ENCODE assay signal across 23 cellular contexts in genomic region chr3:47007482-47008257, GRCh38. TPM values are rescaled to one million over a fixed set of nuclear protein-coding genes. Genes with fewer than 3 reads are reported as not detected.
DNase-seq lines count a peak whose midpoint lies in the region; ATAC-seq, FAIRE-seq and TF ChIP-seq lines count a peak whose summit lies in the region.
"Had no signal": no experiment of that assay in that cellular context is flagged by ENCODE, and none has a peak within 500 bp of the region (broad histone marks: within the 10 kb centered on the region; RNA-seq: fewer than 3 reads in every experiment).

No MANE protein-coding gene starts in this region.

- H3K27me3 ChIP-seq in Peyer's patch (no peaks in the 10 kb centered on the region), HepG2 (ENCODE audit: control insufficient read depth in 1 of 2, insufficient read depth in 2 of 2, low read length in 2 of 2) (no peaks in the 10 kb centered on the region)
- no peaks in the 10 kb centered on the region for H3K27me3 ChIP-seq in naive thymus-derived CD4-positive, alpha-beta T cell (ENCODE audit: control insufficient read depth in 2 of 2, insufficient read depth in 2 of 2, low read length in 2 of 2)
- H3K27me3 ChIP-seq: tibial artery had no signal

- H3K9me3 Mint-ChIP-seq in activated naive CD8-positive, alpha-beta T cell treated with anti-CD3 and anti-CD28 coated beads, Interleukin-2, amount 10 ng/mL, durations not matched to agents 7 days and 5 days: no peaks in the 10 kb centered on the region
- no peaks in the 10 kb centered on the region for H3K9me3 Mint-ChIP-seq in activated naive CD8-positive, alpha-beta T cell treated with anti-CD3 and anti-CD28 coated beads, Interleukin-2, amount 50 U/mL, for 24 hours
- peaks cover 0 to 1% (median 0%) of the 10 kb centered on the region in 11 donors for H3K9me3 Mint-ChIP-seq in naive thymus-derived CD4-positive, alpha-beta T cell
- H3K9me3 Mint-ChIP-seq: activated CD8-positive, alpha-beta T cell treated with anti-CD3 and anti-CD28 coated beads for 36 hours; CD8-positive, alpha-beta memory T cell; effector memory CD8-positive, alpha-beta T cell; naive B cell; stimulated activated naive B cell treated with anti-CD40 and anti-IgM and Interleukin-4, amounts not matched to agents 10 μg/mL and 1 μg/mL and 100 μg/mL, for 72 hours had no signal

- TF ChIP-seq CTCF in Peyer's patch (IDR thresholded peaks at IDR 0.05) (no peak), HepG2 (CRISPR knock-in tag; IDR thresholded peaks at IDR 0.05) (no peak)

- CTCF ChIA-PET in HepG2 (lab: Yijun Ruan, JAX; ENCODE audit: low intra/inter-chr PET ratio, low total read pairs): no interaction called here
- CTCF ChIA-PET in naive thymus-derived CD4-positive, alpha-beta T cell (lab: Charles Lee): no interaction called here

- in situ Hi-C loops in HepG2 (cut with HindIII; ENCODE audit: extremely low pct_ligation_motif_present, low pct_unique_long_range_greater_than_20kb): no loop called here

- H3K9ac ChIP-seq in HepG2 (ENCODE audit: insufficient read depth, low read depth, low read length): no peak overlapping the region

- no peak for TF ChIP-seq POLR2A in Peyer's patch (IDR thresholded peaks at IDR 0.05)
- no peak for TF ChIP-seq POLR2A in HepG2 (IDR thresholded peaks at IDR 0.05; ENCODE audit: insufficient read depth in 1 of 2, low read depth in 2 of 2, low read length in 2 of 2)

- no peak for FAIRE-seq in HepG2 (lab: Jason Lieb, UNC)

- WGBS in HepG2 (ENCODE audit: low lambda C conversion rate): 100% methylated on average over 7 of the region's 16 CpGs

- no TSS peak for BruUV-seq in HepG2 (replicated peaks; lab: Mats Ljungman, UMichigan)

- peaks cover 12% of the 10 kb centered on the region for H3K4me1 Mint-ChIP-seq in activated naive CD8-positive, alpha-beta T cell treated with anti-CD3 and anti-CD28 coated beads, Interleukin-2, amount 10 ng/mL, durations not matched to agents 7 days and 5 days
- H3K4me1 Mint-ChIP-seq in activated naive CD8-positive, alpha-beta T cell treated with anti-CD3 and anti-CD28 coated beads, Interleukin-2, amount 50 U/mL, for 24 hours: peaks cover 12% of the 10 kb centered on the region
- H3K4me1 Mint-ChIP-seq in naive thymus-derived CD4-positive, alpha-beta T cell: peaks cover 5 to 17% (median 7%) of the 10 kb centered on the region in 7 donors

- peaks cover 7% of the 10 kb centered on the region for H3K36me3 Mint-ChIP-seq in activated naive CD8-positive, alpha-beta T cell treated with anti-CD3 and anti-CD28 coated beads, Interleukin-2, amount 10 ng/mL, durations not matched to agents 7 days and 5 days
- peaks cover 14% of the 10 kb centered on the region for H3K36me3 Mint-ChIP-seq in activated naive CD8-positive, alpha-beta T cell treated with anti-CD3 and anti-CD28 coated beads, Interleukin-2, amount 50 U/mL, for 24 hours (ENCODE audit: low read depth)
- peaks cover 0 to 11% (median 10%) of the 10 kb centered on the region in 5 donors for H3K36me3 Mint-ChIP-seq in naive thymus-derived CD4-positive, alpha-beta T cell
- H3K36me3 Mint-ChIP-seq: naive B cell had no signal

- H3K4me1 ChIP-seq in Peyer's patch (peaks cover 0 to 8% (median 3%) of the 10 kb centered on the region in 4 donors), HepG2 (ENCODE audit: insufficient read depth, low read length) (no peaks in the 10 kb centered on the region)
- no peaks in the 10 kb centered on the region for H3K4me1 ChIP-seq in naive thymus-derived CD4-positive, alpha-beta T cell (ENCODE audit: control insufficient read depth in 2 of 2, insufficient read depth in 2 of 2, low read length in 2 of 2)
- H3K4me1 ChIP-seq: prostate gland had no signal

- no peak for ATAC-seq in activated naive CD8-positive, alpha-beta T cell treated with anti-CD3 and anti-CD28 coated beads, Interleukin-2, amount 10 ng/mL, durations not matched to agents 7 days and 5 days (ENCODE audit: low read depth)
- ATAC-seq in activated naive CD8-positive, alpha-beta T cell treated with anti-CD3 and anti-CD28 coated beads, Interleukin-2, amount 50 U/mL, for 24 hours: no peak
- ATAC-seq in HepG2: no peak
- no peak for ATAC-seq in naive thymus-derived CD4-positive, alpha-beta T cell
- ATAC-seq: activated CD8-positive, alpha-beta T cell treated with anti-CD3 and anti-CD28 coated beads for 36 hours; effector memory CD8-positive, alpha-beta T cell; stimulated activated naive B cell treated with anti-CD40 and anti-IgM and Interleukin-4, amounts not matched to agents 10 μg/mL and 1 μg/mL and 100 μg/mL, for 72 hours had no signal

- TF ChIP-seq RAD21 in HepG2 (CRISPR knock-in tag; IDR thresholded peaks at IDR 0.05): no peak

- no peaks in the 10 kb centered on the region for H3K9me3 ChIP-seq in Peyer's patch
- H3K9me3 ChIP-seq in HepG2 (ENCODE audit: low read length): no peaks in the 10 kb centered on the region
- H3K9me3 ChIP-seq in naive thymus-derived CD4-positive, alpha-beta T cell (ENCODE audit: control insufficient read depth in 2 of 3, low read length in 3 of 3): no peaks in the 10 kb centered on the region
- H3K9me3 ChIP-seq: prostate gland, tibial artery had no signal

- H3K36me3 ChIP-seq in Peyer's patch (peaks cover 0 to 50% (median 0%) of the 10 kb centered on the region in 3 donors), HepG2 (replicated peaks in 1 of 2; ENCODE audit: control insufficient read depth in 1 of 2, insufficient read depth in 2 of 2, low read length in 2 of 2) (peaks cover 5 to 25% of the 10 kb centered on the region in 2 experiments)
- H3K36me3 ChIP-seq in naive thymus-derived CD4-positive, alpha-beta T cell (ENCODE audit: control insufficient read depth in 2 of 3, insufficient read depth in 3 of 3, low read length in 3 of 3): peaks cover 0 to 50% (median 33%) of the 10 kb centered on the region in 3 experiments

- H3K4me2 ChIP-seq in HepG2 (ENCODE audit: low read depth, low read length): no peak overlapping the region

- no peak overlapping the region for H3K4me3 Mint-ChIP-seq in activated naive CD8-positive, alpha-beta T cell treated with anti-CD3 and anti-CD28 coated beads, Interleukin-2, amount 10 ng/mL, durations not matched to agents 7 days and 5 days
- H3K4me3 Mint-ChIP-seq in activated naive CD8-positive, alpha-beta T cell treated with anti-CD3 and anti-CD28 coated beads, Interleukin-2, amount 50 U/mL, for 24 hours: no peak overlapping the region
- peak overlapping the region in 2 of 10 donors; percentile 16 to 74 for H3K4me3 Mint-ChIP-seq in naive thymus-derived CD4-positive, alpha-beta T cell
- H3K4me3 Mint-ChIP-seq: effector memory CD8-positive, alpha-beta T cell; stimulated activated naive B cell treated with anti-CD40 and anti-IgM and Interleukin-4, amounts not matched to agents 10 μg/mL and 1 μg/mL and 100 μg/mL, for 72 hours had no signal

- TF ChIP-seq EP300 in HepG2 (IDR thresholded peaks at IDR 0.05; ENCODE audit: low read depth in 2 of 2, low read length in 2 of 2): no peak
- TF ChIP-seq EP300 in HepG2 (CRISPR knock-in tag; IDR thresholded peaks at IDR 0.05; ENCODE audit: borderline replicate concordance): no peak

- H2AFZ ChIP-seq in HepG2 (ENCODE audit: low read length): no peak overlapping the region

- no peak overlapping the region for H3K4me3 ChIP-seq in Peyer's patch
- no peak overlapping the region for H3K4me3 ChIP-seq in HepG2 (replicated peaks in 1 of 3; ENCODE audit: insufficient read depth in 1 of 3, low read depth in 2 of 3, low read length in 3 of 3)
- no peak overlapping the region for H3K4me3 ChIP-seq in naive thymus-derived CD4-positive, alpha-beta T cell (ENCODE audit: low read length)
- H3K4me3 ChIP-seq: lung, prostate gland, tibial artery had no signal

- intact Hi-C loops in HepG2 (cut with micrococcal nuclease; ENCODE audit: unreplicated experiment): no loop called here
- intact Hi-C loops in naive thymus-derived CD4-positive, alpha-beta T cell (cut with micrococcal nuclease): no loop called here

- H3K27ac Mint-ChIP-seq in activated naive CD8-positive, alpha-beta T cell treated with anti-CD3 and anti-CD28 coated beads, Interleukin-2, amount 10 ng/mL, durations not matched to agents 7 days and 5 days: no peak overlapping the region
- no peak overlapping the region for H3K27ac Mint-ChIP-seq in activated naive CD8-positive, alpha-beta T cell treated with anti-CD3 and anti-CD28 coated beads, Interleukin-2, amount 50 U/mL, for 24 hours
- H3K27ac Mint-ChIP-seq in naive thymus-derived CD4-positive, alpha-beta T cell: peak overlapping the region in 2 of 9 donors; percentile 15 to 17

- no peaks in the 10 kb centered on the region for H4K20me1 ChIP-seq in HepG2 (ENCODE audit: insufficient read depth, low read length)

- H3K27me3 Mint-ChIP-seq in activated naive CD8-positive, alpha-beta T cell treated with anti-CD3 and anti-CD28 coated beads, Interleukin-2, amount 10 ng/mL, durations not matched to agents 7 days and 5 days: no peaks in the 10 kb centered on the region
- H3K27me3 Mint-ChIP-seq in activated naive CD8-positive, alpha-beta T cell treated with anti-CD3 and anti-CD28 coated beads, Interleukin-2, amount 50 U/mL, for 24 hours: no peaks in the 10 kb centered on the region
- H3K27me3 Mint-ChIP-seq in naive thymus-derived CD4-positive, alpha-beta T cell: no peaks in the 10 kb centered on the region
- H3K27me3 Mint-ChIP-seq: activated CD8-positive, alpha-beta T cell treated with anti-CD3 and anti-CD28 coated beads for 36 hours; CD8-positive, alpha-beta memory T cell; effector memory CD8-positive, alpha-beta T cell; naive B cell; stimulated activated naive B cell treated with anti-CD40 and anti-IgM and Interleukin-4, amounts not matched to agents 10 μg/mL and 1 μg/mL and 100 μg/mL, for 72 hours had no signal

- peak; percentile 34 for DNase-seq in activated naive CD8-positive, alpha-beta T cell treated with anti-CD3 and anti-CD28 coated beads, Interleukin-2, amount 10 ng/mL, durations not matched to agents 7 days and 5 days
- no peak for DNase-seq in activated naive CD8-positive, alpha-beta T cell treated with anti-CD3 and anti-CD28 coated beads, Interleukin-2, amount 50 U/mL, for 24 hours
- DNase-seq in Peyer's patch (peak in 2 of 3 donors; percentile 43 to 44), HepG2 (ENCODE audit: low spot score) (no peak), ureter (ENCODE audit: low spot score) (peak; percentile 40), NCI-H2227 treated with DMSO at 0.1 percent for 48 hours (lab: John Stamatoyannopoulos, UW) (no peak), SHP77 (lab: John Stamatoyannopoulos, UW) (no peak)
- DNase-seq in naive thymus-derived CD4-positive, alpha-beta T cell: no peak
- DNase-seq: activated CD8-positive, alpha-beta T cell treated with anti-CD3 and anti-CD28 coated beads for 36 hours; activated T-cell treated with anti-CD3 and anti-CD28 coated beads, Interleukin-2, amount 50 U/mL, for 48 hours; caudate nucleus; DMS79 treated with DMSO at 0.1 percent for 48 hours; effector memory CD8-positive, alpha-beta T cell; GOT3; naive B cell; NCI-H2029; stimulated activated CD4-positive, alpha-beta T cell treated with anti-CD3 and anti-CD28 coated beads, Interleukin-12 subunit alpha, Interleukin-12 subunit beta, amount 100 ng/mL, for 4 hours; T-helper 1 cell had no signal

- POLR2A ChIA-PET in activated naive CD8-positive, alpha-beta T cell treated with anti-CD3 and anti-CD28 coated beads, Interleukin-2, amount 10 ng/mL, durations not matched to agents 7 days and 5 days (lab: Charles Lee): interaction anchor here (0.8 to 2.9 kb wide), 2 partner anchors 20 to 28 kb away, joined by 3 to 11 read pairs; partner anchors contain the start of gene NBEAL2
- POLR2A ChIA-PET in HepG2 (lab: Yijun Ruan, JAX): no interaction called here
- POLR2A ChIA-PET in naive thymus-derived CD4-positive, alpha-beta T cell (lab: Charles Lee): interaction anchor here (0.6 to 1.6 kb wide), 4 partner anchors 21 to 35 kb away, joined by 3 to 8 read pairs (median 4); partner anchors contain the start of gene NBEAL2

- H3K79me2 ChIP-seq in HepG2 (ENCODE audit: insufficient read depth, low read length): no peaks in the 10 kb centered on the region

- H3K27ac ChIP-seq in Peyer's patch: no peak overlapping the region
- no peak overlapping the region for H3K27ac ChIP-seq in HepG2 (ENCODE audit: extremely low read length, insufficient read depth, low read length)
- H3K27ac ChIP-seq in naive thymus-derived CD4-positive, alpha-beta T cell (ENCODE audit: low read depth, low read length): no peak overlapping the region
- H3K27ac ChIP-seq: prostate gland had no signal

RNA-seq across cellular contexts. Expression of gene NBEAL2, which starts 28.2 kb away (rescaled TPM):
- 100 to 1,000 TPM; 165 to 178 TPM for total RNA-seq in activated naive CD8-positive, alpha-beta T cell treated with anti-CD3 and anti-CD28 coated beads, Interleukin-2, amount 10 ng/mL, durations not matched to agents 7 days and 5 days
- total RNA-seq in Peyer's patch: 100 to 1,000 TPM; 111 to 304 (median 229) TPM
- total RNA-seq in HepG2 (2016; rRNA removed; fragmentation: Illumina TruSeq; extraction: Trizol): 6.0 and 9.7 TPM in 2 replicates
- total RNA-seq in HepG2 (2016; cell fraction: cytosol; rRNA removed; fragmentation: Illumina TruSeq; extraction: Trizol; ENCODE audit: low read depth): 1.8 and 2.7 TPM in 2 replicates
- 6.0 and 8.3 TPM in 2 replicates for total RNA-seq in HepG2 (2016; cell fraction: insoluble cytoplasmic fraction; rRNA removed; fragmentation: Illumina TruSeq; extraction: Trizol)
- total RNA-seq in HepG2 (2016; cell fraction: membrane; rRNA removed; fragmentation: Illumina TruSeq; extraction: Trizol): 4.1 and 4.3 TPM in 2 replicates
- 14.8 and 19.9 TPM in 2 replicates for total RNA-seq in HepG2 (2016; cell fraction: nucleus; rRNA removed; fragmentation: Illumina TruSeq; extraction: Trizol)
- polyA plus RNA-seq in HepG2 (2011; rRNA removed): 12.4 and 15.8 TPM in 2 replicates
- 3.6 and 4.9 TPM in 2 replicates for polyA plus RNA-seq in HepG2 (2011; cell fraction: cytosol; rRNA removed)
- 222 and 246 TPM in 2 replicates for polyA plus RNA-seq in HepG2 (2011; cell fraction: nucleus; rRNA removed)
- 7.9 and 16.7 TPM in 2 replicates for polyA plus RNA-seq in HepG2 (2012)
- polyA plus RNA-seq in HepG2 (2016; cell fraction: cytosol; fragmentation: Illumina TruSeq; extraction: Trizol; ENCODE audit: low read depth): 0.67 and 0.80 TPM in 2 replicates
- polyA plus RNA-seq in HepG2 (2016; cell fraction: insoluble cytoplasmic fraction; fragmentation: Illumina TruSeq; extraction: Trizol; ENCODE audit: low read depth): 6.4 and 7.7 TPM in 2 replicates
- 1.5 and 1.8 TPM in 2 replicates for polyA plus RNA-seq in HepG2 (2016; cell fraction: membrane; fragmentation: Illumina TruSeq; extraction: Trizol; ENCODE audit: low read depth)
- polyA plus RNA-seq in HepG2 (2016; cell fraction: nucleus; fragmentation: Illumina TruSeq; extraction: Trizol; ENCODE audit: insufficient read depth, low read depth): 69.9 and 76.5 TPM in 2 replicates
- 8.9 and 19.6 TPM in 2 replicates for polyA minus RNA-seq in HepG2 (2011; rRNA and poly(A)+ RNA removed; ENCODE audit: low replicate concordance)
- polyA minus RNA-seq in HepG2 (2011; cell fraction: cytosol; rRNA and poly(A)+ RNA removed): 2.9 and 3.9 TPM in 2 replicates
- polyA minus RNA-seq in HepG2 (2011; cell fraction: nucleus; rRNA and poly(A)+ RNA removed): 18.7 and 21.3 TPM in 2 replicates
- total RNA-seq in ureter: 122 TPM
- 100 to 1,000 TPM in 2 of 5 experiments, 10 to 100 TPM in 3; 48.8 to 289 (median 94.0) TPM for total RNA-seq in naive thymus-derived CD4-positive, alpha-beta T cell
- 1 to 10 TPM; 1.7 to 4.9 TPM for polyA plus RNA-seq in naive thymus-derived CD4-positive, alpha-beta T cell

RNA-seq across cellular contexts. Expression of gene CCDC12, which starts 31.1 kb away (rescaled TPM):
- 10 to 100 TPM; 58.6 to 60.0 TPM for total RNA-seq in activated naive CD8-positive, alpha-beta T cell treated with anti-CD3 and anti-CD28 coated beads, Interleukin-2, amount 10 ng/mL, durations not matched to agents 7 days and 5 days
- total RNA-seq in Peyer's patch (10 to 100 TPM; 41.7 to 90.0 (median 59.2) TPM), HepG2 (2016; rRNA removed; fragmentation: Illumina TruSeq; extraction: Trizol) (49.5 and 55.2 TPM in 2 replicates), ureter (72.0 TPM)
- total RNA-seq in HepG2 (2016; cell fraction: cytosol; rRNA removed; fragmentation: Illumina TruSeq; extraction: Trizol; ENCODE audit: low read depth): 28.7 and 32.4 TPM in 2 replicates
- total RNA-seq in HepG2 (2016; cell fraction: insoluble cytoplasmic fraction; rRNA removed; fragmentation: Illumina TruSeq; extraction: Trizol): 52.2 and 56.9 TPM in 2 replicates
- 27.1 and 29.7 TPM in 2 replicates for total RNA-seq in HepG2 (2016; cell fraction: membrane; rRNA removed; fragmentation: Illumina TruSeq; extraction: Trizol)
- 28.6 and 32.0 TPM in 2 replicates for total RNA-seq in HepG2 (2016; cell fraction: nucleus; rRNA removed; fragmentation: Illumina TruSeq; extraction: Trizol)
- polyA plus RNA-seq in HepG2 (2011; rRNA removed): 28.9 and 30.1 TPM in 2 replicates
- 32.7 and 35.6 TPM in 2 replicates for polyA plus RNA-seq in HepG2 (2011; cell fraction: cytosol; rRNA removed)
- 40.0 and 40.6 TPM in 2 replicates for polyA plus RNA-seq in HepG2 (2011; cell fraction: nucleus; rRNA removed)
- 26.3 and 31.7 TPM in 2 replicates for polyA plus RNA-seq in HepG2 (2012)
- 14.7 and 15.4 TPM in 2 replicates for polyA plus RNA-seq in HepG2 (2016; cell fraction: cytosol; fragmentation: Illumina TruSeq; extraction: Trizol; ENCODE audit: low read depth)
- polyA plus RNA-seq in HepG2 (2016; cell fraction: insoluble cytoplasmic fraction; fragmentation: Illumina TruSeq; extraction: Trizol; ENCODE audit: low read depth): 73.4 and 79.9 TPM in 2 replicates
- polyA plus RNA-seq in HepG2 (2016; cell fraction: membrane; fragmentation: Illumina TruSeq; extraction: Trizol; ENCODE audit: low read depth): 18.7 and 18.8 TPM in 2 replicates
- 55.2 TPM in 2 replicates for polyA plus RNA-seq in HepG2 (2016; cell fraction: nucleus; fragmentation: Illumina TruSeq; extraction: Trizol; ENCODE audit: insufficient read depth, low read depth)
- 53.2 and 59.2 TPM in 2 replicates for polyA minus RNA-seq in HepG2 (2011; rRNA and poly(A)+ RNA removed; ENCODE audit: low replicate concordance)
- polyA minus RNA-seq in HepG2 (2011; cell fraction: cytosol; rRNA and poly(A)+ RNA removed): 9.3 and 12.2 TPM in 2 replicates
- 41.3 and 55.9 TPM in 2 replicates for polyA minus RNA-seq in HepG2 (2011; cell fraction: nucleus; rRNA and poly(A)+ RNA removed)
- total RNA-seq in naive thymus-derived CD4-positive, alpha-beta T cell: 10 to 100 TPM; 51.6 to 61.5 (median 56.9) TPM
- polyA plus RNA-seq in naive thymus-derived CD4-positive, alpha-beta T cell: 100 to 1,000 TPM in 1 of 2 donors, 10 to 100 TPM in 1; 88.2 to 115 TPM

Comparison
In these comparisons a context has a peak if more than half of its experiments do, and no peak if none do; other contexts are left out.
1. DNase-seq: peak in activated naive CD8-positive, alpha-beta T cell treated with anti-CD3 and anti-CD28 coated beads, Interleukin-2, amount 10 ng/mL, durations not matched to agents 7 days and 5 days (single experiment), Peyer's patch (2 of 3) and ureter (single experiment); none in activated naive CD8-positive, alpha-beta T cell treated with anti-CD3 and anti-CD28 coated beads, Interleukin-2, amount 50 U/mL, for 24 hours (single experiment), HepG2 (single experiment), naive thymus-derived CD4-positive, alpha-beta T cell (0 of 9), NCI-H2227 treated with DMSO at 0.1 percent for 48 hours (single experiment) and SHP77 (0 of 2).